ENCODE assay signal across 13 cellular contexts in the genomic region with DNA sequence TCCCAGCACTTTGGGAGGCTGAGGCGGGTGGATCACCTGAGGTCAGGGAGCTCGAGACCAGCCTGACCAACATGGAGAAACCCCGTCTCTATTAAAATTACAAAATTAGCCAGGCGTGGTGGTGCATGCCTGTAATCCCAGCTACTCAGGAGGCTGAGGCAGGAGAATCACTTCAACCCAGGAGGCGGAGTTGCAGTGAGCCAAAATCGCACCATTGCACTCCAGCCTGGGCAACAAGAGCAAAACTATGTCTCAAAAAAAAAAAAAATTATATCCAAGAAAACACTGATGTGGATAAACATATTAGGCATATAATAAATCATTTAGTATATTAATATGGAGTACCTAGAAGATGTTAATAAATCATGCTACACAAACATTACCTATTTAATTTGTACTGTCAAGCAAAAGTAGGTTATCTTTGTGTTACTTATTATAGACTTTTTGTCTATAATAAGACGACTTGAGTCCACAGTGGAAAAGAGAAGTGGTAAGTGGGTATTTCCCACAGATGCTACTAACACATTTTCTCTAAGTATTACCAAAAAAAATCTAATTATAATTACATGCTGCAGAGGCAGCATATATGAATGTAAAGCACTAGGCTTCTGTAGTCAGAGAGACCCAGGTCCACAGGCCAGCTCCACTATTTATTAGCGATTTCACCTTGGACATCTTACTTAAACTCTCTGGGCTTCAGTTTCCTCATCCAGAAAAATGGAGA. TPM values are rescaled to one million over a fixed set of nuclear protein-coding genes. Genes with fewer than 3 reads are reported as not detected.
DNase-seq lines count a peak whose midpoint lies in the region; ATAC-seq, FAIRE-seq and TF ChIP-seq lines count a peak whose summit lies in the region.
"Had no signal": no experiment of that assay in that cellular context is flagged by ENCODE, and none has a peak within 500 bp of the region (broad histone marks: within the 10 kb centered on the region; RNA-seq: fewer than 3 reads in every experiment).

No MANE protein-coding gene starts in this region.

- CTCF ChIA-PET in activated naive CD4-positive, alpha-beta T cell treated with anti-CD3 and anti-CD28 coated beads for 36 hours (lab: Charles Lee) = interaction anchor here (0.8 to 1.1 kb wide), 3 partner anchors 9 to 264 kb away, joined by 3 to 4 read pairs (median 3); no protein-coding TSS in a partner anchor

- no peak overlapping the region for H3K4me3 Mint-ChIP-seq in astrocyte (ENCODE audit: unreplicated experiment)
- no peak overlapping the region for H3K4me3 Mint-ChIP-seq in activated naive CD4-positive, alpha-beta T cell treated with anti-CD3 and anti-CD28 coated beads for 36 hours
- H3K4me3 Mint-ChIP-seq: CD4-positive, CD25-positive, alpha-beta regulatory T cell; neural progenitor cell had no signal

- no peak overlapping the region for H3K27ac Mint-ChIP-seq in astrocyte (ENCODE audit: unreplicated experiment)
- H3K27ac Mint-ChIP-seq in activated naive CD4-positive, alpha-beta T cell treated with anti-CD3 and anti-CD28 coated beads for 36 hours = no peak overlapping the region

- peak overlapping the region; percentile 86 for H3K27ac ChIP-seq in astrocyte (ENCODE audit: low read depth, low read length)
- H3K27ac ChIP-seq in rectal smooth muscle tissue (ENCODE audit: low read depth, low read length) = peak overlapping the region; percentile 55
- H3K27ac ChIP-seq: neural progenitor cell had no signal

- H3K27me3 Mint-ChIP-seq in astrocyte (ENCODE audit: low read depth, unreplicated experiment) = no peaks in the 10 kb centered on the region
- no peaks in the 10 kb centered on the region for H3K27me3 Mint-ChIP-seq in activated naive CD4-positive, alpha-beta T cell treated with anti-CD3 and anti-CD28 coated beads for 36 hours (ENCODE audit: low read depth)
- H3K27me3 Mint-ChIP-seq: CD4-positive, CD25-positive, alpha-beta regulatory T cell had no signal

- no peak for TF ChIP-seq CTCF in astrocyte (IDR thresholded peaks at IDR 0.05; ENCODE audit: insufficient read depth, low read depth, low read length)

- peaks cover 28% of the 10 kb centered on the region for H3K4me1 Mint-ChIP-seq in astrocyte (ENCODE audit: low read depth, unreplicated experiment)
- H3K4me1 Mint-ChIP-seq in activated naive CD4-positive, alpha-beta T cell treated with anti-CD3 and anti-CD28 coated beads for 36 hours (ENCODE audit: low read depth) = no peaks in the 10 kb centered on the region
- H3K4me1 Mint-ChIP-seq: CD4-positive, CD25-positive, alpha-beta regulatory T cell had no signal

- peaks cover 92% of the 10 kb centered on the region for H3K79me2 ChIP-seq in astrocyte (ENCODE audit: insufficient read depth, low read length)

- no peak overlapping the region for H3K4me3 ChIP-seq in astrocyte (ENCODE audit: insufficient read depth, low read depth, low read length)
- H3K4me3 ChIP-seq in rectal smooth muscle tissue (ENCODE audit: low read length) = no peak overlapping the region
- H3K4me3 ChIP-seq: coronary artery, HAP-1, neural progenitor cell had no signal

- ATAC-seq in HG03378 (IDR thresholded peaks at IDR 0.05; ENCODE audit: unreplicated experiment) (peak; percentile 51), HG03354 (IDR thresholded peaks at IDR 0.05; ENCODE audit: poor library complexity, severe bottlenecking, unreplicated experiment) (no peak), HG02981 (IDR thresholded peaks at IDR 0.05; ENCODE audit: unreplicated experiment) (no peak), HG03159 (IDR thresholded peaks at IDR 0.05; ENCODE audit: unreplicated experiment) (no peak)

- peaks cover 3% of the 10 kb centered on the region for H4K20me1 ChIP-seq in astrocyte (ENCODE audit: insufficient read depth, low read length)

- FAIRE-seq in GM12891 (lab: Jason Lieb, UNC) (no peak), astrocyte (lab: Jason Lieb, UNC) (no peak)
- FAIRE-seq: islet of Langerhans had no signal

- DNase-seq in GM12891 (ENCODE audit: insufficient read length, low spot score) (no peak), astrocyte (ENCODE audit: low read depth) (no peak)
- no peak for DNase-seq in activated naive CD4-positive, alpha-beta T cell treated with anti-CD3 and anti-CD28 coated beads for 36 hours
- DNase-seq: CD4-positive, CD25-positive, alpha-beta regulatory T cell had no signal

- H3K9me3 ChIP-seq in astrocyte (ENCODE audit: insufficient read depth, low read depth, low read length) = no peaks in the 10 kb centered on the region
- H3K9me3 ChIP-seq: HAP-1 had no signal

- H3K9me3 Mint-ChIP-seq in astrocyte (ENCODE audit: unreplicated experiment) = peaks cover 2% of the 10 kb centered on the region
- H3K9me3 Mint-ChIP-seq in activated naive CD4-positive, alpha-beta T cell treated with anti-CD3 and anti-CD28 coated beads for 36 hours = no peaks in the 10 kb centered on the region
- H3K9me3 Mint-ChIP-seq: CD4-positive, CD25-positive, alpha-beta regulatory T cell; neural progenitor cell had no signal

- H3K36me3 ChIP-seq in astrocyte (ENCODE audit: insufficient read depth, low read length) = peaks cover 8% of the 10 kb centered on the region
- H3K36me3 ChIP-seq in rectal smooth muscle tissue (ENCODE audit: control insufficient read depth, insufficient read depth, low read length) = no peaks in the 10 kb centered on the region
- H3K36me3 ChIP-seq: neural progenitor cell had no signal

- peaks cover 8% of the 10 kb centered on the region for H3K36me3 Mint-ChIP-seq in astrocyte (ENCODE audit: low read depth, unreplicated experiment)
- peaks cover 4% of the 10 kb centered on the region for H3K36me3 Mint-ChIP-seq in activated naive CD4-positive, alpha-beta T cell treated with anti-CD3 and anti-CD28 coated beads for 36 hours (ENCODE audit: low read depth)

- peak overlapping the region; percentile 72 for H3K4me2 ChIP-seq in astrocyte (ENCODE audit: low read length)
- H3K4me2 ChIP-seq: neural progenitor cell had no signal

- intact Hi-C loops in activated naive CD4-positive, alpha-beta T cell treated with anti-CD3 and anti-CD28 coated beads for 36 hours (cut with micrococcal nuclease) = no loop called here

- TF ChIP-seq POLR2A in GM12891 (IDR thresholded peaks at IDR 0.05; ENCODE audit: low read depth, low read length) = no peak

- peaks cover 27% of the 10 kb centered on the region for H3K4me1 ChIP-seq in astrocyte (ENCODE audit: insufficient read depth, low read length)
- H3K4me1 ChIP-seq in rectal smooth muscle tissue (ENCODE audit: control insufficient read depth, insufficient read depth, low read length) = peaks cover 21% of the 10 kb centered on the region

- H3K27me3 ChIP-seq in astrocyte (ENCODE audit: insufficient read depth, low read length) = no peaks in the 10 kb centered on the region
- no peaks in the 10 kb centered on the region for H3K27me3 ChIP-seq in rectal smooth muscle tissue (ENCODE audit: control insufficient read depth, insufficient read depth, low read length)
- H3K27me3 ChIP-seq: neural progenitor cell had no signal

- H3K9ac ChIP-seq in astrocyte (ENCODE audit: low read length) (peak overlapping the region; percentile 71), rectal smooth muscle tissue (ENCODE audit: low read length) (no peak overlapping the region)
- H3K9ac ChIP-seq: neural progenitor cell had no signal

- H2AFZ ChIP-seq in astrocyte (ENCODE audit: low read depth, low read length) = no peak overlapping the region
- H2AFZ ChIP-seq: neural progenitor cell had no signal

TF ChIP-seq in GM12891, 5 proteins besides CTCF, POLR2A, EP300 and RAD21:
- TF ChIP-seq SPI1 (IDR thresholded peaks at IDR 0.05; ENCODE audit: low read depth, low read length) = peak; percentile 81
- TF ChIP-seq POLR2AphosphoS5 (IDR thresholded peaks at IDR 0.05; ENCODE audit: low read depth, low read length) = no peak

RNA-seq across cellular contexts. Expression of a gene that starts 34.5 kb away (rescaled TPM):
- polyA plus RNA-seq in GM12891 (2012; ENCODE audit: low read depth, missing spikeins) = 18.7 TPM
- 17.7 and 24.8 TPM in 2 replicates for total RNA-seq in astrocyte
- total RNA-seq in activated naive CD4-positive, alpha-beta T cell treated with anti-CD3 and anti-CD28 coated beads for 36 hours = 1 to 10 TPM; 2.2 to 2.4 TPM
